8 cellular contexts compared by ENCODE assay signal in the genomic region with DNA sequence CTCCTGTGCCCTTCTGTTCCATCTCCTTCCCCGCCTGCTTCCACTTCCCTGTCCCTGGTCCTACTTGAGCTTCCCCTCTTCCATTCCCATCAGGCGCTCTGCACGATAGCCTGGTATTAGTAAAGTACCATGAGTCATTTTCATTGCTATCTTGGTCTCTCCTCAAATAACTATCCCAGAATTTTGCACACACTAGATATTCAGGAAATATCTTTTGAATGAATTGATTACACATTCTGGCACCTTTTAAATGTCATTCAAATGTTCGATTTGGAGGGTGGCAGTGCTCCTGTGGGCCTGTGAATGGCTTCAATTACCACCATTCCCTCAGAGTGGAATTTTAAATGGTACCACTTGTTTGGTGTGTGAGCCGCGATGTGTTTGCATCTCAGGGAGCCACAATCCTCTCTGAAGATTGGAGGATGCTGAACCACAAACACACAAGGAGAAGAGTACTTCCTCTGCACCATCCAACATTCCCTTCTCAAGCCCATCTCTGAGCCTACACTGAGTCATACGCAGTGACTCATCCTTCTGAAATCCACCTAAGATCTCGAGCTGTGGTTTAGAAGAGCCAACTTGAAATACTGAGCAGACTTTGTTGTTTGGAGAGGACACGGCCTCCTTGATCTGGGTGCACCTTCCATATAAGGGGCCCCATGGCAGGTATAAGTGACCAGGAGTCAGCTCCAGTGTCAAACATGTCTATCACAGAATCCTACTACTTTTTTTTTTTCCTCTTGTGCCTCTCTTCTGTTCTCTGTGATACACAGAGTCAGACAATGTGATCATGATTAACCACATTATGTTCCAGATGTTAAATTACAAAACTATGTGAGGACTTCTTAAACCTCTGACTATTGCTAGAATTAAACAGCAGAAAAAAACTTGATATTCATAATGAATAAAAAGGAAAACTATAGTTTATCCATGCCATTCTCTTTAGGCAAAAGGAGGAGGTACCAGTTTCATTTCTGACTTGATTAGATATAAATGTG.
DNase-seq lines count a peak whose midpoint lies in the region; ATAC-seq, FAIRE-seq and TF ChIP-seq lines count a peak whose summit lies in the region.

No MANE protein-coding gene starts in this region.

- H3K9ac ChIP-seq in H1 (replicated peaks in 1 of 4; ENCODE audit: extremely low read depth in 1 of 4, low read depth in 3 of 4, low read length in 3 of 4), result no peak overlapping the region

- intact Hi-C loops in psoas muscle (cut with DNase I), result loop anchor here in 1 of 2 donors (10.0 kb wide), 1 partner anchor 98 kb away; no protein-coding TSS in a partner anchor
- intact Hi-C loops in activated T-helper 1 cell treated with anti-CD3 and anti-CD28 coated beads, Interleukin-12 subunit alpha, Interleukin-12 subunit beta, Interleukin-2, Interleukin-4 antibody, amounts not matched to agents 30 ng/mL and 10 ng/mL and 1 ng/mL, durations not matched to agents 14 hours and 24 hours and 36 hours (cut with micrococcal nuclease), result no loop called here

- H3K79me1 ChIP-seq in H1 (ENCODE audit: low read depth, low read length), result no peaks in the 10 kb centered on the region

- H3K36me3 ChIP-seq in H1 (ENCODE audit: control insufficient read depth in 2 of 4, insufficient read depth in 4 of 4, low read length in 3 of 4), result no peaks in the 10 kb centered on the region
- H3K36me3 ChIP-seq in psoas muscle (ENCODE audit: insufficient read depth in 1 of 2, low read depth in 1 of 2), result no peaks in the 10 kb centered on the region

- H3K4me3 Mint-ChIP-seq in activated T-helper 1 cell treated with anti-CD3 and anti-CD28 coated beads, Interleukin-12 subunit alpha, Interleukin-12 subunit beta, Interleukin-2, Interleukin-4 antibody, amounts not matched to agents 30 ng/mL and 10 ng/mL and 1 ng/mL, durations not matched to agents 14 hours and 24 hours and 36 hours, result no peak overlapping the region

- H2AFZ ChIP-seq in H1 (ENCODE audit: low read length), result no peak overlapping the region

- H3K27ac Mint-ChIP-seq in activated T-helper 1 cell treated with anti-CD3 and anti-CD28 coated beads, Interleukin-12 subunit alpha, Interleukin-12 subunit beta, Interleukin-2, Interleukin-4 antibody, amounts not matched to agents 30 ng/mL and 10 ng/mL and 1 ng/mL, durations not matched to agents 14 hours and 24 hours and 36 hours, result no peak overlapping the region

- H3K4me1 Mint-ChIP-seq in activated T-helper 1 cell treated with anti-CD3 and anti-CD28 coated beads, Interleukin-12 subunit alpha, Interleukin-12 subunit beta, Interleukin-2, Interleukin-4 antibody, amounts not matched to agents 30 ng/mL and 10 ng/mL and 1 ng/mL, durations not matched to agents 14 hours and 24 hours and 36 hours (ENCODE audit: low read depth), result no peaks in the 10 kb centered on the region

- no peak for FAIRE-seq in H1 (lab: Jason Lieb, UNC)

- H3K4me1 ChIP-seq in H1 (replicated peaks in 1 of 4; ENCODE audit: control insufficient read depth in 3 of 4, insufficient read depth in 4 of 4, low read length in 3 of 4) (no peaks in the 10 kb centered on the region), psoas muscle (no peaks in the 10 kb centered on the region)

- H2BK15ac ChIP-seq in H1 (ENCODE audit: low read length), result no peak overlapping the region

- peaks cover 2% of the 10 kb centered on the region for H3K27me3 Mint-ChIP-seq in activated T-helper 1 cell treated with anti-CD3 and anti-CD28 coated beads, Interleukin-12 subunit alpha, Interleukin-12 subunit beta, Interleukin-2, Interleukin-4 antibody, amounts not matched to agents 30 ng/mL and 10 ng/mL and 1 ng/mL, durations not matched to agents 14 hours and 24 hours and 36 hours (ENCODE audit: insufficient read depth)

- H3K56ac ChIP-seq in H1 (replicated peaks; ENCODE audit: insufficient read length, low read depth, low read length), result no peak overlapping the region

- TF ChIP-seq CTCF in H1 (IDR thresholded peaks at IDR 0.05; ENCODE audit: control extremely low read depth in 1 of 3, insufficient read depth in 1 of 3, low read depth in 1 of 3, low read length in 3 of 3), result no peak
- TF ChIP-seq CTCF in psoas muscle (IDR thresholded peaks at IDR 0.05), result no peak

- H3K4me3 ChIP-seq in H1 (ENCODE audit: extremely low read depth in 1 of 4, insufficient read depth in 2 of 4, low read depth in 3 of 4, low read length in 4 of 4) (no peak overlapping the region), psoas muscle (no peak overlapping the region)

- no peak overlapping the region for H2BK120ac ChIP-seq in H1 (replicated peaks; ENCODE audit: low read depth, low read length)

- no peaks in the 10 kb centered on the region for H4K20me1 ChIP-seq in H1 (replicated peaks in 1 of 2; ENCODE audit: control insufficient read depth in 1 of 2, insufficient read depth in 2 of 2, low read length in 2 of 2)

- H3K9me3 Mint-ChIP-seq in activated T-helper 1 cell treated with anti-CD3 and anti-CD28 coated beads, Interleukin-12 subunit alpha, Interleukin-12 subunit beta, Interleukin-2, Interleukin-4 antibody, amounts not matched to agents 30 ng/mL and 10 ng/mL and 1 ng/mL, durations not matched to agents 14 hours and 24 hours and 36 hours, result no peaks in the 10 kb centered on the region

- no peak overlapping the region for H4K5ac ChIP-seq in H1 (ENCODE audit: insufficient read length, low read depth, low read length)

- CTCF ChIA-PET in H1 (lab: Charles Lee; ENCODE audit: partially characterized antibody), result interaction anchor here (0.6 to 2.2 kb wide), 4 partner anchors 11 to 100 kb away, joined by 3 to 7 read pairs (median 4); no protein-coding TSS in a partner anchor

- H2AK5ac ChIP-seq in H1 (ENCODE audit: low read depth, low read length), result no peak overlapping the region

- H3K18ac ChIP-seq in H1 (ENCODE audit: extremely low read depth, low read length), result no peak overlapping the region

- POLR2A ChIA-PET in H1 (lab: Charles Lee; ENCODE audit: partially characterized antibody), result interaction anchor here (1.2 kb wide), 1 partner anchor 9 kb away, joined by 3 read pairs; no protein-coding TSS in a partner anchor

- H3K36me3 Mint-ChIP-seq in activated T-helper 1 cell treated with anti-CD3 and anti-CD28 coated beads, Interleukin-12 subunit alpha, Interleukin-12 subunit beta, Interleukin-2, Interleukin-4 antibody, amounts not matched to agents 30 ng/mL and 10 ng/mL and 1 ng/mL, durations not matched to agents 14 hours and 24 hours and 36 hours (ENCODE audit: low read depth), result no peaks in the 10 kb centered on the region

- no peak overlapping the region for H3K23ac ChIP-seq in H1 (ENCODE audit: insufficient read length)

- peak; percentile 86 for DNase-seq in DMS53 treated with DMSO at 0.1 percent for 48 hours (lab: John Stamatoyannopoulos, UW; ENCODE audit: unreplicated experiment)
- DNase-seq in NCI-H510A treated with DMSO at 0.1 percent for 48 hours (lab: John Stamatoyannopoulos, UW), result peak; percentile 21
- DNase-seq in H1 (ENCODE audit: low read depth in 1 of 2, low spot score in 2 of 2), result no peak
- no peak for DNase-seq in psoas muscle
- DNase-seq in activated T-helper 1 cell treated with anti-CD3 and anti-CD28 coated beads, Interleukin-12 subunit alpha, Interleukin-12 subunit beta, Interleukin-2, Interleukin-4 antibody, amounts not matched to agents 30 ng/mL and 10 ng/mL and 1 ng/mL, durations not matched to agents 14 hours and 24 hours and 36 hours (ENCODE audit: low spot score), result no peak
- DNase-seq in T-helper 1 cell, result no peak

- no peak overlapping the region for H2BK20ac ChIP-seq in H1 (ENCODE audit: low read length)

- no peak overlapping the region for H4K91ac ChIP-seq in H1 (replicated peaks; ENCODE audit: insufficient read length, low read length)

- 89% methylated on average over 9 of the region's 9 CpGs; no CpG with 5 or more reads in 1 of the 2 experiments for WGBS in H1 (ENCODE audit: extremely low coverage in 1 of 2, insufficient coverage in 1 of 2, insufficient read length in 1 of 2, insufficient replicate concordance in 2 of 2, low coverage in 1 of 2, low lambda C conversion rate in 2 of 2, missing lambda C conversion rate in 1 of 2), 2 experiments
- WGBS in psoas muscle, 3 donors, result 64 to 70% (median 64%) methylated on average over 9 of the region's 9 CpGs

- ATAC-seq in psoas muscle, result peak; percentile 73 to 85 (median 74)
- no peak for ATAC-seq in GM21737 (IDR thresholded peaks at IDR 0.05; ENCODE audit: unreplicated experiment)
- ATAC-seq in HG03354 (IDR thresholded peaks at IDR 0.05; ENCODE audit: poor library complexity, severe bottlenecking, unreplicated experiment), result no peak

- H3K4me2 ChIP-seq in H1 (ENCODE audit: insufficient read depth in 1 of 2, low read depth in 2 of 2, low read length in 2 of 2), result no peak overlapping the region

- H3K14ac ChIP-seq in H1 (ENCODE audit: insufficient read length), result no peak overlapping the region

- H4K8ac ChIP-seq in H1 (ENCODE audit: extremely low read depth, insufficient read depth, low read length), result no peak overlapping the region

- H3K27ac ChIP-seq in H1 (ENCODE audit: low read depth, low read length) (no peak overlapping the region), psoas muscle (no peak overlapping the region)

- TF ChIP-seq RAD21 in H1 (IDR thresholded peaks at IDR 0.05 in 1 of 2, conservative IDR thresholded peaks at IDR 0.05 in 1 of 2; ENCODE audit: low read depth in 2 of 2, low read length in 2 of 2), result no peak

- H2BK12ac ChIP-seq in H1 (ENCODE audit: low read depth, low read length), result no peak overlapping the region

- TF ChIP-seq POLR2A in H1 (IDR thresholded peaks at IDR 0.05; ENCODE audit: control extremely low read depth in 1 of 2, low read depth in 2 of 2, low read length in 2 of 2), result no peak

- H3K9me3 ChIP-seq in H1 (ENCODE audit: insufficient read depth in 2 of 2, low read depth in 1 of 2, low read length in 1 of 2) (no peaks in the 10 kb centered on the region), psoas muscle (no peaks in the 10 kb centered on the region)

- H3K23me2 ChIP-seq in H1 (ENCODE audit: low read depth, low read length), result no peaks in the 10 kb centered on the region

- H2BK5ac ChIP-seq in H1 (ENCODE audit: low read depth, low read length), result no peak overlapping the region

- no peak overlapping the region for H3K4ac ChIP-seq in H1 (replicated peaks; ENCODE audit: insufficient read length, low read depth, low read length)

- H3K27me3 ChIP-seq in H1 (replicated peaks in 1 of 4; ENCODE audit: control insufficient read depth in 3 of 4, extremely low read depth in 1 of 4, insufficient read depth in 3 of 4, low read length in 3 of 4) (no peaks in the 10 kb centered on the region), psoas muscle (ENCODE audit: insufficient read depth in 3 of 3, low read length in 2 of 3) (no peaks in the 10 kb centered on the region)

- no peaks in the 10 kb centered on the region for H3K79me2 ChIP-seq in H1 (ENCODE audit: control insufficient read depth in 1 of 2, insufficient read depth in 2 of 2, low read length in 2 of 2)

- TF ChIP-seq EP300 in H1 (IDR thresholded peaks at IDR 0.05; ENCODE audit: borderline replicate concordance in 1 of 2, low read depth in 2 of 2, low read length in 2 of 2), result no peak

TF ChIP-seq in H1, 55 proteins besides CTCF, POLR2A, EP300 and RAD21:
- TF ChIP-seq SIX5 (IDR thresholded peaks at IDR 0.05; ENCODE audit: low read depth, low read length) (no peak), JUND (IDR thresholded peaks at IDR 0.05; ENCODE audit: low read length) (0 out of 2 replicates have a peak, but pooled peaks have one; percentile 24)

Comparison
In these comparisons a context has a peak if more than half of its experiments do, and no peak if none do; other contexts are left out.
1. DNase-seq: peak in DMS53 treated with DMSO at 0.1 percent for 48 hours (single experiment) and NCI-H510A treated with DMSO at 0.1 percent for 48 hours (single experiment); none in H1 (0 of 2), psoas muscle (0 of 2), activated T-helper 1 cell treated with anti-CD3 and anti-CD28 coated beads, Interleukin-12 subunit alpha, Interleukin-12 subunit beta, Interleukin-2, Interleukin-4 antibody, amounts not matched to agents 30 ng/mL and 10 ng/mL and 1 ng/mL, durations not matched to agents 14 hours and 24 hours and 36 hours (single experiment) and T-helper 1 cell (0 of 5).
2. ATAC-seq: peak in psoas muscle (4 of 4); none in GM21737 (single experiment) and HG03354 (single experiment).